ENCODE assay signal across 11 cellular contexts in the genomic region with DNA sequence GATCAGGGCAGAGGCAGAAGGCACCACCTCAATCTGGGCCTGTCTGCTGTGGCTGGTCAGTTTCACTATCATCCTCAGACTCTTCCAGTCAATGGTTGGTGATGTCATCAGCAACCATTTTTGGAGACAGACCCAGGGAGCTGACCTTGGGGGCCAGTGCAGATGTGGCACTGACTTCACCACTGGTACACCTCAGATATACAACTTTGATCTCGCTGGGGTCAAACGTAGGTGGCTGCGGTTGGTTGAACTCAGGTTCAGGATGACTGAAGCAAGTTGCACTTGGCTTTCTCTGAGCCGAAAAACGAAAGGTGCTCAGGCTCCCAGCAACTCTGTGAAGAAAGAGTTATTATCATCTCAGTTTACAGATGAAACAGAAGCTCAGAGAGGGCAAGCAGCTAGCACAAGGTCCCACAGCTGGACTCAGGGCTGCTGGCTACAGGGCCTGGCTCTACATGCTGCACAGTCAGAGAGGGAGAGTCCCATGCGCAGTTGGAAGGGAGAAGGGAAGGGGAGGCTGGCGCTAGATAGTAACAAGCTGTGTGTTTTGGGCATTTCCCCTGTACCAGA. TPM values are rescaled to one million over a fixed set of nuclear protein-coding genes. Genes with fewer than 3 reads are reported as not detected.
DNase-seq lines count a peak whose midpoint lies in the region; ATAC-seq and TF ChIP-seq lines count a peak whose summit lies in the region.
"Had no signal": no experiment of that assay in that cellular context is flagged by ENCODE, and none has a peak within 500 bp of the region (broad histone marks: within the 10 kb centered on the region; RNA-seq: fewer than 3 reads in every experiment).

No MANE protein-coding gene starts in this region.

- H3K9me2 ChIP-seq in PC-3 (replicated peaks; ENCODE audit: low read length), result no peaks in the 10 kb centered on the region

- CTCF ChIA-PET in PC-3 (lab: Charles Lee), result interaction anchor here (0.7 kb wide), 1 partner anchor 222 kb away, joined by 3 read pairs; no protein-coding TSS in a partner anchor

- no TSS peak for BruUV-seq in PC-3 (replicated peaks; lab: Mats Ljungman, UMichigan)

- ATAC-seq in HG02885 (IDR thresholded peaks at IDR 0.05; ENCODE audit: poor library complexity, unreplicated experiment) (peak; percentile 97), PC-3 (no peak)

- intact Hi-C loops in PC-3 (cut with micrococcal nuclease), result no loop called here

- H4K20me1 ChIP-seq in PC-3 (ENCODE audit: low read length), result no peaks in the 10 kb centered on the region
- H4K20me1 ChIP-seq: BLaER1 had no signal

- no peaks in the 10 kb centered on the region for H3K27me3 ChIP-seq in PC-3 (ENCODE audit: low read length)
- H3K27me3 ChIP-seq: BLaER1 had no signal

- H2AFZ ChIP-seq in PC-3 (ENCODE audit: low read length), result no peak overlapping the region

- TF ChIP-seq CTCF in PC-3 (conservative IDR thresholded peaks at IDR 0.05; ENCODE audit: low read depth, low read length), result no peak

- peak overlapping the region; percentile 87 for H3K27ac ChIP-seq in PC-3 (ENCODE audit: low read length)
- H3K27ac ChIP-seq: BLaER1, thoracic aorta had no signal

- no peak overlapping the region for H3K4me3 ChIP-seq in PC-3 (ENCODE audit: low read length)
- H3K4me3 ChIP-seq: BLaER1, thoracic aorta had no signal

- POLR2A ChIA-PET in PC-3 (lab: Charles Lee; ENCODE audit: unreplicated experiment), result no interaction called here

- H3K4me1 ChIP-seq in PC-3 (ENCODE audit: insufficient read depth, low read length), result peaks cover 5% of the 10 kb centered on the region

- no peaks in the 10 kb centered on the region for H3K9me3 ChIP-seq in PC-3 (ENCODE audit: low read length)
- H3K9me3 ChIP-seq: thoracic aorta had no signal

- H3F3A ChIP-seq in PC-3 (ENCODE audit: low read length, unreplicated experiment), result no peaks in the 10 kb centered on the region

- H3K9ac ChIP-seq in PC-3 (ENCODE audit: low read length), result no peak overlapping the region; the same call in 1 of the 2 replicates
- H3K9ac ChIP-seq: BLaER1 had no signal

- DNase-seq in EH (ENCODE audit: low read depth) (peak; percentile 10), GM19240 (ENCODE audit: insufficient read length, low spot score) (peak; percentile 82), PC-3 (no peak), NCI-H2029 (lab: John Stamatoyannopoulos, UW) (no peak), NCI-H524 treated with DMSO at 0.1 percent for 48 hours (lab: John Stamatoyannopoulos, UW) (no peak), ureter (ENCODE audit: low spot score) (no peak)
- DNase-seq in activated CD4-positive, alpha-beta T cell treated with anti-CD3 and anti-CD28 coated beads, Interleukin-2, amount 50 U/mL, for 1 hour, result no peak
- DNase-seq: cortex of kidney had no signal

- no peaks in the 10 kb centered on the region for H3K36me3 ChIP-seq in PC-3 (ENCODE audit: low read depth, low read length)

- H3K79me2 ChIP-seq in PC-3 (ENCODE audit: low read length), result no peaks in the 10 kb centered on the region

- H3K4me2 ChIP-seq in PC-3 (ENCODE audit: low read length), result no peak overlapping the region
- H3K4me2 ChIP-seq: BLaER1 had no signal

RNA-seq across cellular contexts. Expression of gene ANKRD16, which starts 27.2 kb away (rescaled TPM):
- 4.9 and 7.2 TPM in 2 replicates for total RNA-seq in PC-3 (2014; rRNA removed)
- total RNA-seq in ureter, result 10.2 TPM

RNA-seq across cellular contexts. Expression of gene FBH1, which starts 27.6 kb away (rescaled TPM):
- 22.0 and 33.2 TPM in 2 replicates for total RNA-seq in PC-3 (2014; rRNA removed)
- total RNA-seq in ureter, result 70.8 TPM

RNA-seq across cellular contexts. Expression of gene GDI2, which starts 49.2 kb away (rescaled TPM):
- 94.7 and 122 TPM in 2 replicates for total RNA-seq in PC-3 (2014; rRNA removed)
- 193 TPM for total RNA-seq in ureter

Comparison
In these comparisons a context has a peak if more than half of its experiments do, and no peak if none do; other contexts are left out.
1. DNase-seq: peak in EH (single experiment) and GM19240 (single experiment); none in PC-3 (single experiment), NCI-H2029 (single experiment), NCI-H524 treated with DMSO at 0.1 percent for 48 hours (single experiment), activated CD4-positive, alpha-beta T cell treated with anti-CD3 and anti-CD28 coated beads, Interleukin-2, amount 50 U/mL, for 1 hour (single experiment) and ureter (single experiment).